1 cellular context compared by ENCODE assay signal in the genomic region with DNA sequence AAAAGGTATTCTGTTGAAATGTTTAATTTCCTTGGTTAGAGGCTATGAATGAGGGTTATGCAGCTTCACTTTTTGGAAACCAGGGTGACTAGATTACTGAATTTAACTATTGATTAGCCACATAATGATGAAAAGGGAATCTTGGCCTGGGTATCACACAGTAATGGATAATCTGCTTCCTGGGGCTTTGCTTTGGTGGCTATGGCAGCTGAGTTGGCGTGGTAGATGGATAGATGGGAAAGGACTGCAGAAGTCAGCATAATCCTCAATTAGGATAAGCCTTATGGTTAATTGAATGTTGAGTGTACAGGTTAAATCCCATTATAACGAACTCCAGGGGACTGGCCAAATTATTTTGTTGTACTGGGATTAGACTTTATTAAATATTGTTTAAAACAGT.
TF ChIP-seq lines count a peak whose summit lies in the region.

No MANE protein-coding gene starts in this region.

TF ChIP-seq in HepG2, 621 proteins besides CTCF, POLR2A, EP300 and RAD21 (continued from another document):
- TF ChIP-seq, protein P1, sequence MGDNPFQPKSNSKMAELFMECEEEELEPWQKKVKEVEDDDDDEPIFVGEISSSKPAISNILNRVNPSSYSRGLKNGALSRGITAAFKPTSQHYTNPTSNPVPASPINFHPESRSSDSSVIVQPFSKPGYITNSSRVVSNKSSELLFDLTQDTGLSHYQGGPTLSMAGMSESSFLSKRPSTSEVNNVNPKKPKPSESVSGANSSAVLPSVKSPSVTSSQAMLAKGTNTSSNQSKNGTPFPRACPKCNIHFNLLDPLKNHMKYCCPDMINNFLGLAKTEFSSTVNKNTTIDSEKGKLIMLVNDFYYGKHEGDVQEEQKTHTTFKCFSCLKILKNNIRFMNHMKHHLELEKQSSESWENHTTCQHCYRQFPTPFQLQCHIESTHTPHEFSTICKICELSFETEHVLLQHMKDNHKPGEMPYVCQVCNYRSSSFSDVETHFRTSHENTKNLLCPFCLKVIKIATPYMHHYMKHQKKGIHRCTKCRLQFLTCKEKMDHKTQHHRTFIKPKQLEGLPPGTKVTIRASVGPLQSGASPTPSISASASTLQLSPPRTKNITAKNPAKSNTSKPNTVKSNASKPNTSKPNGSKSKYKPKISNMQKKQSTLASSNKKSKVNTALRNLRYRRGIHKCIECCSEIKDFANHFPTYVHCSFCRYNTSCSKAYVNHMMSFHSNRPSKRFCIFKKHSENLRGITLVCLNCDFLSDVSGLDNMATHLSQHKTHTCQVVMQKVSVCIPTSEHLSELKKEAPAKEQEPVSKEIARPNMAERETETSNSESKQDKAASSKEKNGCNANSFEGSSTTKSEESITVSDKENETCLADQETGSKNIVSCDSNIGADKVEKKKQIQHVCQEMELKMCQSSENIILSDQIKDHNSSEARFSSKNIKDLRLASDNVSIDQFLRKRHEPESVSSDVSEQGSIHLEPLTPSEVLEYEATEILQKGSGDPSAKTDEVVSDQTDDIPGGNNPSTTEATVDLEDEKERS (CRISPR knock-in tag; IDR thresholded peaks at IDR 0.05), result 0 out of 2 replicates have a peak, but pooled peaks have one; percentile 52
